8 cellular contexts compared by ENCODE assay signal in genomic region chr12:89525824-89526770, GRCh38. TPM values are rescaled to one million over a fixed set of nuclear protein-coding genes. Genes with fewer than 3 reads are reported as not detected.
DNase-seq lines count a peak whose midpoint lies in the region; ATAC-seq and TF ChIP-seq lines count a peak whose summit lies in the region.

TSS of gene POC1B (minus strand) at chr12:89526047. CDS start at chr12:89525895, 152 bp downstream.

- no peaks in the 10 kb centered on the region for H3K9me3 Mint-ChIP-seq in activated naive CD8-positive, alpha-beta T cell (ENCODE audit: low read depth)
- H3K9me3 Mint-ChIP-seq in glutamatergic neuron (ENCODE audit: unreplicated experiment) = no peaks in the 10 kb centered on the region

- no peaks in the 10 kb centered on the region for H3K27me3 Mint-ChIP-seq in activated naive CD8-positive, alpha-beta T cell
- H3K27me3 Mint-ChIP-seq in glutamatergic neuron (ENCODE audit: unreplicated experiment) = peaks cover 2% of the 10 kb centered on the region

- ATAC-seq in HG02678 (IDR thresholded peaks at IDR 0.05; ENCODE audit: unreplicated experiment) = peak; percentile 67

- peak within 1 kb of the TSS; percentile 96 for H3K27ac Mint-ChIP-seq in activated naive CD8-positive, alpha-beta T cell
- H3K27ac Mint-ChIP-seq in glutamatergic neuron (ENCODE audit: unreplicated experiment) = peak within 1 kb of the TSS; percentile 96

- peaks cover 11% of the 10 kb centered on the region for H3K36me3 Mint-ChIP-seq in activated naive CD8-positive, alpha-beta T cell
- H3K36me3 Mint-ChIP-seq in glutamatergic neuron (ENCODE audit: unreplicated experiment) = no peaks in the 10 kb centered on the region

- peak within 1 kb of the TSS; percentile 73 for H3K27ac ChIP-seq in temporal lobe (ENCODE audit: low read depth, low read length)

- DNase-seq in GM12865 (ENCODE audit: low read depth) (peak; percentile 84), NCI-H1105 (lab: John Stamatoyannopoulos, UW) (peak; percentile 82), SKM-1 treated with dmso at 0.1 percent for 144 hours (lab: John Stamatoyannopoulos, UW; ENCODE audit: unreplicated experiment) (peak; percentile 51), glutamatergic neuron (peak; percentile 88), occipital lobe (lab: John Stamatoyannopoulos, UW) (peak; percentile 88)

- peak within 1 kb of the TSS; percentile 96 for H3K4me3 ChIP-seq in GM12865 (ENCODE audit: low read depth, low read length)

- TF ChIP-seq CTCF in GM12865 (IDR thresholded peaks at IDR 0.05; ENCODE audit: insufficient read depth, low read depth, low read length, missing control alignments) = no peak
- TF ChIP-seq CTCF in glutamatergic neuron (IDR thresholded peaks at IDR 0.05; ENCODE audit: partially characterized antibody, unreplicated experiment) = no peak

- peaks cover 47% of the 10 kb centered on the region for H3K4me1 Mint-ChIP-seq in activated naive CD8-positive, alpha-beta T cell (ENCODE audit: low read depth)
- H3K4me1 Mint-ChIP-seq in glutamatergic neuron (ENCODE audit: low read depth, unreplicated experiment) = no peaks in the 10 kb centered on the region

- peak within 1 kb of the TSS; percentile 98 for H3K4me3 Mint-ChIP-seq in activated naive CD8-positive, alpha-beta T cell
- H3K4me3 Mint-ChIP-seq in glutamatergic neuron (ENCODE audit: unreplicated experiment) = peak within 1 kb of the TSS; percentile 96

RNA-seq across cellular contexts. Expression of gene POC1B, which starts in this region (rescaled TPM):
- total RNA-seq in glutamatergic neuron (ENCODE audit: unreplicated experiment) (5.7 TPM), occipital lobe (15.6 TPM), temporal lobe (38.8 TPM)

Comparison
In these comparisons a context has a peak if more than half of its experiments do, and no peak if none do; other contexts are left out.
1. Peak in every context shown above with its lines: DNase-seq, ATAC-seq, H3K4me3 ChIP-seq and H3K27ac ChIP-seq.